ENCODE assay signal across 1 cellular context in the genomic region with DNA sequence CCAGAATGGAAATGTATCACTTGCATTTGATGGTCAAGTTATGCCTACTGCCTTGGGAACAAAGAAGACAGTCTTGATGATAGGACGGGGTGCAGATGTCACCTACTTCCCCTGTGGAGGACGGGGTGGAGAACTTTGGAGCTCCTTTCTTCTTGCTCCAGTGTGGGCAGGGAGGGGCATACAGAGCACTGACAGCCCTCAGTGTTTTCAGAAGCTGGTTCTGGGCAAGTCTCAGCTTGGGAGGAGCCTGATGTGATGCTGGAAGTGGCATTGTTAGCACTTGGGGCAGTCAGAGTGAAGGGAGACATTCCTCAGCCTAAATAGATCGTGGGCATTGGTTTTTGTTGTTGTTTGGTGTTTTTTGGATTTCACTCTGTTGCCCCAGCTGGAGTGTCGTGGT.
A peak's percentile ranks its signal among the peaks of the same experiment; 100 is the strongest.
TF ChIP-seq lines count a peak whose summit lies in the region.

No MANE protein-coding gene starts in this region.

TF ChIP-seq in K562, 482 proteins besides CTCF, POLR2A, EP300 and RAD21 (continued from another document):
- TF ChIP-seq E2F5 (CRISPR knock-in tag; IDR thresholded peaks at IDR 0.05): 0 out of 2 replicates have a peak, but pooled peaks have one; percentile 34
